In genomic region chr10:95247881-95248583, GRCh38 we compare ENCODE assay signal across 1 cellular context.
TF ChIP-seq lines count a peak whose summit lies in the region.

No MANE protein-coding gene starts in this region.

TF ChIP-seq in GM12878, 131 proteins besides CTCF, POLR2A, EP300 and RAD21:
- TF ChIP-seq ZNF687 (IDR thresholded peaks at IDR 0.05) (no peak), ZNF384 (IDR thresholded peaks at IDR 0.05; ENCODE audit: borderline replicate concordance, low read depth, low read length) (no peak), SUPT20H (IDR thresholded peaks at IDR 0.05; ENCODE audit: borderline replicate concordance, control insufficient read depth, low read depth, low read length) (no peak), E2F4 (IDR thresholded peaks at IDR 0.05; ENCODE audit: low read depth, low read length) (no peak), PAX5 (IDR thresholded peaks at IDR 0.05; ENCODE audit: borderline replicate concordance, low read depth, low read length) (no peak), PBX3 (IDR thresholded peaks at IDR 0.05; ENCODE audit: insufficient replicate concordance, low read depth, low read length) (no peak), ZNF207 (IDR thresholded peaks at IDR 0.05; ENCODE audit: borderline replicate concordance) (no peak), SMC3 (IDR thresholded peaks at IDR 0.05; ENCODE audit: borderline replicate concordance, low read length) (no peak), MLLT1 (IDR thresholded peaks at IDR 0.05) (no peak), KDM1A (IDR thresholded peaks at IDR 0.05; ENCODE audit: borderline replicate concordance) (no peak), RB1 (IDR thresholded peaks at IDR 0.05; ENCODE audit: borderline replicate concordance) (no peak), FOXK2 (IDR thresholded peaks at IDR 0.05) (no peak), ELK1 (IDR thresholded peaks at IDR 0.05; ENCODE audit: low read depth, low read length) (no peak), RAD51 (IDR thresholded peaks at IDR 0.05) (no peak), BCLAF1 (IDR thresholded peaks at IDR 0.05) (no peak), ETV6 (conservative IDR thresholded peaks at IDR 0.05 in 1 of 2, IDR thresholded peaks at IDR 0.05 in 1 of 2; ENCODE audit: borderline replicate concordance in 1 of 2, low read depth in 1 of 2) (no peak), MEF2B (IDR thresholded peaks at IDR 0.05; ENCODE audit: partially characterized antibody, poor library complexity, severe bottlenecking) (no peak), RBBP5 (conservative IDR thresholded peaks at IDR 0.05) (no peak), SMARCA5 (IDR thresholded peaks at IDR 0.05) (no peak)
TF ChIP-seq in GM12878: peak in this region for 0.
